In the genomic region with DNA sequence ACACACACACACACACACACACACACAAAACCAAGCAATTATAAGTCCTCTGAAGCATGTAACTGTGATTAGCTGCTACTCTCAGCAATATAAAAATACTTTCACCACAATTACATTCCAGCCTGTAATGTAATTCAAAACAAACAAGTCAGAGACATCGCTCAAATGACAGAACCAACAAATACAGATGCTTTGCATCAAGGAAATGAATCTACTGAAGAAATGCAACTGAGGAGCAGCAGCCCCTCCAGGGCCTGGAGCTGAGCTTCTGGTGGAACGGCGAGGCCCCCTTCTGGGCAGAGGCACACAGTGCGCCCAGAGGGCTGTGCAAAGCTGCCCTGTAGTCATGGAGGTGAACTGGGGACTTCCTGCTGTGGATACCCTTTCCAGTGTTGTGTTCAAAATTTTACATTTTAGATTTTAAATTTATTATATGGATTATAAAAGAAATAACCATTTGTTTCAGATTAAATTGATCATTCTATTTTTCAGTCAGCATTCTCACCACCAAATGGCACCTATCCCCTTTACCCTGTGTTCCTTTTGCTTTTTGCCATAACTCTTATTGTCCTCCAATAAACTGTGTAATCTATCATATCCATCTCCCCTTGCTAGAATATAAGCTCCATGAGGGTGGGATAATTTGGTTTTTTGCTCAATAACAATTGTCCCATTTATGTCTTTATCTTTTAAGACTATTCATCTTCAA, we compare ENCODE assay signal across 8 cellular contexts. TPM values are rescaled to one million over a fixed set of nuclear protein-coding genes. Genes with fewer than 3 reads are reported as not detected.
DNase-seq lines count a peak whose midpoint lies in the region; ATAC-seq and TF ChIP-seq lines count a peak whose summit lies in the region.

No MANE protein-coding gene starts in this region.

- no peak overlapping the region for H3K4me3 ChIP-seq in BE2C (ENCODE audit: low read depth, low read length)
- H3K4me3 ChIP-seq in left lung, result no peak overlapping the region

- peak; percentile 93 for ATAC-seq in GM18873 (IDR thresholded peaks at IDR 0.05; ENCODE audit: low FRiP score, unreplicated experiment)
- peak; percentile 98 for ATAC-seq in HG03097 (IDR thresholded peaks at IDR 0.05; ENCODE audit: low FRiP score, unreplicated experiment)
- peak; percentile 100 for ATAC-seq in left lung

- peak; percentile 95 for TF ChIP-seq CTCF in BE2C (IDR thresholded peaks at IDR 0.05; ENCODE audit: low read depth, low read length)
- TF ChIP-seq CTCF in left lung (IDR thresholded peaks at IDR 0.05), result peak; percentile 87 to 91

- H3K36me3 ChIP-seq in BE2C (peaks cover 15% of the 10 kb centered on the region), left lung (peaks cover 0 to 5% of the 10 kb centered on the region in 2 donors)

- DNase-seq in BE2C, result peak; percentile 73
- peak; percentile 80 for DNase-seq in NCI-H2227 (lab: John Stamatoyannopoulos, UW; ENCODE audit: unreplicated experiment)
- peak; percentile 71 for DNase-seq in activated CD4-positive, CD25-positive, alpha-beta regulatory T cell treated with anti-CD3 and anti-CD28 coated beads, Interleukin-2, amount 50 U/mL, for 72 hours
- DNase-seq in cerebellar cortex (ENCODE audit: low spot score), result peak; percentile 70
- DNase-seq in left lung, result peak; percentile 67 to 87
- DNase-seq in stimulated activated CD4-positive, alpha-beta T cell treated with anti-CD3 and anti-CD28 coated beads, Interleukin-4, amount 100 ng/mL, for 48 hours (ENCODE audit: low read depth in 2 of 2), result peak; percentile 51 to 59

- intact Hi-C loops in left lung (cut with DNase I), result loop anchor here in 1 of 2 donors (10.0 kb wide), 1 partner anchor 732 kb away; no protein-coding TSS in a partner anchor

- no peaks in the 10 kb centered on the region for H3K4me1 ChIP-seq in BE2C
- H3K4me1 ChIP-seq in left lung, result no peaks in the 10 kb centered on the region

- H3K27me3 ChIP-seq in BE2C, result no peaks in the 10 kb centered on the region
- no peaks in the 10 kb centered on the region for H3K27me3 ChIP-seq in left lung

- H3K27ac ChIP-seq in left lung, result no peak overlapping the region

- H3K9me3 ChIP-seq in BE2C (no peaks in the 10 kb centered on the region), left lung (no peaks in the 10 kb centered on the region)

RNA-seq across cellular contexts. Expression of a gene that starts 23.2 kb away (rescaled TPM):
- polyA plus RNA-seq in BE2C (2012; ENCODE audit: insufficient read depth, insufficient read length, low read depth), result 5.2 TPM
- 10 to 100 TPM in 1 of 2 donors, 1 to 10 TPM in 1; 8.8 to 10.2 TPM for total RNA-seq in left lung

RNA-seq across cellular contexts. Expression of a gene that starts 23.3 kb away (rescaled TPM):
- 10.6 TPM for polyA plus RNA-seq in BE2C (2012; ENCODE audit: insufficient read depth, insufficient read length, low read depth)
- total RNA-seq in left lung, result 10 to 100 TPM; 13.4 to 15.6 TPM
